ENCODE assay signal across 13 cellular contexts in the genomic region with DNA sequence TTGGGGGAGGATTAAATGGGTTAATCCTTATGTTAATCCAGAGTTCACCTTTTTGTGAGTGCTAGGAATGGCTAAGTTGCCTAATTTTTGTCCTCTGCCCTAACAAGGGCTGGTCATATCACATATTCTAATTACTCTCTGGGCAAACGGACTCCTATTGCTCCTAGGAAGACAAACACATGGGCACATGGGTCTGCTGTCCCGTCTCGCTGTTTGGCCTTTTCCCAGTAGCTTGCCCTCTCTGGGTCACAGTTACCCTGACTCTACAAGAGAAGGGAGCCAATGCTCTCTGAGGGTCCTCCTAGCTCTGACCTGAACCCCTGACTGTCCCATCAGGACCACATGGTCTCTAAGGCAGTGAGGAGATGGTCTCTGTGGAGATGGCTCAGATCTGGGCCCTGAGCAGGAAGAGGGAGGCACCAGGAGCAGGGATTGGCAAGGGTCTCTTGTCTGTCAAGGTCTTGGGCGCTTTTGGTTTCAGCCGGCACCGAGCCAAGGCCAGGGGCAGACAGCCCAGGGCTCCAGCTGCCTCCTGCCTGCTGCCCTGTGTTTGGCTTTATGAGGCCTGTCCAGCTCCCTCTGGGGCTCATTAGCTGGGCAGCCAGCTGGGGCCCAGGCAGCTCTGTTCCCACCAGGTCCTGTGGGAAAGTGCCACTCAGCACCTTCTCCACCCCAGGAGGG.
DNase-seq lines count a peak whose midpoint lies in the region; ATAC-seq and TF ChIP-seq lines count a peak whose summit lies in the region.
"Had no signal": no experiment of that assay in that cellular context is flagged by ENCODE, and none has a peak within 500 bp of the region (broad histone marks: within the 10 kb centered on the region; RNA-seq: fewer than 3 reads in every experiment).

No MANE protein-coding gene starts in this region.

- TF ChIP-seq CTCF in brain microvascular endothelial cell (IDR thresholded peaks at IDR 0.05; ENCODE audit: low read depth, low read length, missing control alignments), result no peak
- no peak for TF ChIP-seq CTCF in thoracic aorta (IDR thresholded peaks at IDR 0.05)

- no peak for ATAC-seq in thoracic aorta (ENCODE audit: insufficient number of reproducible peaks, low FRiP score, low read depth)

- H3K4me3 ChIP-seq in brain microvascular endothelial cell (ENCODE audit: low read depth, low read length) (no peak overlapping the region), thoracic aorta (no peak overlapping the region)

- H3K27ac ChIP-seq in brain microvascular endothelial cell (peak overlapping the region; percentile 8), thoracic aorta (peak overlapping the region; percentile 64 to 68)
- H3K27ac ChIP-seq: HL-60 had no signal

- DNase-seq in NCI-H1105 treated with DMSO at 0.1 percent for 48 hours (lab: John Stamatoyannopoulos, UW) (peak; percentile 41), brain microvascular endothelial cell (no peak), left kidney (ENCODE audit: low read depth, low spot score) (peak; percentile 83), thoracic aorta (ENCODE audit: low spot score) (no peak), NCI-H1436 (lab: John Stamatoyannopoulos, UW) (no peak), SK-N-DZ (ENCODE audit: low spot score) (no peak), SIG-M5 (lab: John Stamatoyannopoulos, UW) (no peak), OCI-M1 (lab: John Stamatoyannopoulos, UW) (no peak)
- DNase-seq: activated CD4-positive, alpha-beta T cell treated with anti-CD3 and anti-CD28 coated beads, Interleukin-2, amount 10 ng/mL, durations not matched to agents 7 days and 5 days; activated naive CD8-positive, alpha-beta T cell treated with anti-CD3 and anti-CD28 coated beads, Interleukin-2, amount 10 ng/mL, durations not matched to agents 7 days and 5 days; H9; stimulated activated naive CD4-positive, alpha-beta T cell treated with Interleukin-2 at 50 U/mL for 16 hours had no signal

- H3K27me3 ChIP-seq in brain microvascular endothelial cell (replicated peaks) (no peaks in the 10 kb centered on the region), thoracic aorta (replicated peaks; ENCODE audit: insufficient read depth) (no peaks in the 10 kb centered on the region)

- H3K9me3 ChIP-seq in thoracic aorta, result no peaks in the 10 kb centered on the region

- H3K36me3 ChIP-seq in brain microvascular endothelial cell (replicated peaks) (no peaks in the 10 kb centered on the region), thoracic aorta (no peaks in the 10 kb centered on the region)

- peaks cover 19 to 53% of the 10 kb centered on the region in 2 donors for H3K4me1 ChIP-seq in thoracic aorta (ENCODE audit: control insufficient read depth in 1 of 2, low read depth in 2 of 2)

- in situ Hi-C loops in brain microvascular endothelial cell (cut with HindIII; ENCODE audit: low pct_ligation_motif_present, low sequenced_read_pairs), result no loop called here

Comparison
In these comparisons a context has a peak if more than half of its experiments do, and no peak if none do; other contexts are left out.
1. DNase-seq: peak in NCI-H1105 treated with DMSO at 0.1 percent for 48 hours (single experiment) and left kidney (single experiment); none in brain microvascular endothelial cell (single experiment), thoracic aorta (single experiment), NCI-H1436 (single experiment), SK-N-DZ (single experiment), SIG-M5 (single experiment) and OCI-M1 (single experiment).